In genomic region chr6:35438378-35438777, GRCh38 we compare ENCODE assay signal across 2 cellular contexts.
TF ChIP-seq lines count a peak whose summit lies in the region.

No MANE protein-coding gene starts in this region.

TF ChIP-seq in WTC11, 78 proteins besides CTCF, POLR2A, EP300 and RAD21 (continued from another document):
- TF ChIP-seq ZNF532 (CRISPR knock-in tag; IDR thresholded peaks at IDR 0.05; ENCODE audit: borderline replicate concordance) = no peak
- TF ChIP-seq USF1 (CRISPR knock-in tag; IDR thresholded peaks at IDR 0.05) = no peak
- TF ChIP-seq EMX1 (CRISPR knock-in tag; IDR thresholded peaks at IDR 0.05) = no peak
- TF ChIP-seq NFATC4 (CRISPR knock-in tag; IDR thresholded peaks at IDR 0.05) = no peak
- TF ChIP-seq GTF2I (CRISPR knock-in tag; conservative IDR thresholded peaks at IDR 0.05) = 0 out of 2 replicates have a peak, but pooled peaks have one; percentile 14
- TF ChIP-seq, protein P1, sequence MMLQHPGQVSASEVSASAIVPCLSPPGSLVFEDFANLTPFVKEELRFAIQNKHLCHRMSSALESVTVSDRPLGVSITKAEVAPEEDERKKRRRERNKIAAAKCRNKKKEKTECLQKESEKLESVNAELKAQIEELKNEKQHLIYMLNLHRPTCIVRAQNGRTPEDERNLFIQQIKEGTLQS (CRISPR knock-in tag; conservative IDR thresholded peaks at IDR 0.05) = no peak
- TF ChIP-seq ZNF121 (CRISPR knock-in tag; IDR thresholded peaks at IDR 0.05) = peak; percentile 65; the same call in 1 of the 2 replicates
- no peak for TF ChIP-seq ZNF396 (CRISPR knock-in tag; IDR thresholded peaks at IDR 0.05; ENCODE audit: borderline replicate concordance)
- no peak for TF ChIP-seq AFF4 (CRISPR knock-in tag; IDR thresholded peaks at IDR 0.05; ENCODE audit: borderline replicate concordance)

TF ChIP-seq in K562, 482 proteins besides CTCF, POLR2A, EP300 and RAD21 (continued from another document):
- TF ChIP-seq ZNF324 (CRISPR knock-in tag; IDR thresholded peaks at IDR 0.05) (no peak), PHB (CRISPR knock-in tag; IDR thresholded peaks at IDR 0.05) (no peak), NR2C2 (CRISPR knock-in tag; IDR thresholded peaks at IDR 0.05) (no peak), NR2C2 (tag; IDR thresholded peaks at IDR 0.05) (no peak), ZNF174 (CRISPR knock-in tag; IDR thresholded peaks at IDR 0.05) (no peak), TRIM25 (IDR thresholded peaks at IDR 0.05; ENCODE audit: borderline replicate concordance) (no peak), THRB (CRISPR knock-in tag; conservative IDR thresholded peaks at IDR 0.05) (no peak), EHMT2 (IDR thresholded peaks at IDR 0.05) (no peak), PKNOX1 (IDR thresholded peaks at IDR 0.05) (no peak), PRPF4 (IDR thresholded peaks at IDR 0.05; ENCODE audit: insufficient read depth, low read depth, low read length, poor library complexity, severe bottlenecking) (no peak), HNRNPLL (IDR thresholded peaks at IDR 0.05; ENCODE audit: low read depth, low read length, poor library complexity, severe bottlenecking) (no peak), ZKSCAN1 (IDR thresholded peaks at IDR 0.05; ENCODE audit: low read depth, low read length) (no peak), CBX3 (IDR thresholded peaks at IDR 0.05; ENCODE audit: borderline replicate concordance in 1 of 2, low read length in 2 of 2) (no peak), MAFF (IDR thresholded peaks at IDR 0.05; ENCODE audit: low read length) (no peak), ZNF280B (CRISPR knock-in tag; IDR thresholded peaks at IDR 0.05) (no peak), ZNF699 (CRISPR knock-in tag; IDR thresholded peaks at IDR 0.05; ENCODE audit: insufficient replicate concordance) (no peak), BCOR (IDR thresholded peaks at IDR 0.05) (peak; percentile 83), FOXM1 (IDR thresholded peaks at IDR 0.05; ENCODE audit: low read depth) (no peak), FOXM1 (CRISPR knock-in tag; IDR thresholded peaks at IDR 0.05; ENCODE audit: low read depth) (no peak), SP2 (IDR thresholded peaks at IDR 0.05; ENCODE audit: extremely low read depth, low read depth, low read length, poor library complexity, severe bottlenecking) (no peak), MGA (IDR thresholded peaks at IDR 0.05) (no peak), GATA2 (CRISPR knock-in tag; IDR thresholded peaks at IDR 0.05) (no peak), KDM1A (IDR thresholded peaks at IDR 0.05) (peak; percentile 52 to 63), ARID1B (IDR thresholded peaks at IDR 0.05) (no peak), ZNF57 (CRISPR knock-in tag; IDR thresholded peaks at IDR 0.05) (no peak), ETS1 (conservative IDR thresholded peaks at IDR 0.05; ENCODE audit: control insufficient read depth, low read depth, low read length) (no peak), FOXK2 (conservative IDR thresholded peaks at IDR 0.05 in 1 of 2, IDR thresholded peaks at IDR 0.05 in 1 of 2; ENCODE audit: low read depth in 2 of 2) (no peak)
